In genomic region chr16:53100889-53101288, GRCh38 we compare ENCODE assay signal across 2 cellular contexts.
TF ChIP-seq lines count a peak whose summit lies in the region.

No MANE protein-coding gene starts in this region.

TF ChIP-seq in HepG2, 621 proteins besides CTCF, POLR2A, EP300 and RAD21:
- TF ChIP-seq FOSL2 (CRISPR knock-in tag; IDR thresholded peaks at IDR 0.05), result no peak
- TF ChIP-seq MAFK (conservative IDR thresholded peaks at IDR 0.05 in 1 of 2, IDR thresholded peaks at IDR 0.05 in 1 of 2; ENCODE audit: low read length in 2 of 2), result 0 out of 4 replicates have a peak, but pooled peaks of 1 of the 2 experiments have one; percentile 2
TF ChIP-seq in HepG2: peak in this region for 1.

TF ChIP-seq in K562, 482 proteins besides CTCF, POLR2A, EP300 and RAD21:
- TF ChIP-seq ZNF707 (CRISPR knock-in tag; conservative IDR thresholded peaks at IDR 0.05) (no peak), ZNF316 (IDR thresholded peaks at IDR 0.05) (peak; percentile 48; the same call in 1 of the 2 replicates), ZFP1 (CRISPR knock-in tag; IDR thresholded peaks at IDR 0.05) (no peak)
